Comparison of ENCODE assay signal across 1 cellular context in the genomic region with DNA sequence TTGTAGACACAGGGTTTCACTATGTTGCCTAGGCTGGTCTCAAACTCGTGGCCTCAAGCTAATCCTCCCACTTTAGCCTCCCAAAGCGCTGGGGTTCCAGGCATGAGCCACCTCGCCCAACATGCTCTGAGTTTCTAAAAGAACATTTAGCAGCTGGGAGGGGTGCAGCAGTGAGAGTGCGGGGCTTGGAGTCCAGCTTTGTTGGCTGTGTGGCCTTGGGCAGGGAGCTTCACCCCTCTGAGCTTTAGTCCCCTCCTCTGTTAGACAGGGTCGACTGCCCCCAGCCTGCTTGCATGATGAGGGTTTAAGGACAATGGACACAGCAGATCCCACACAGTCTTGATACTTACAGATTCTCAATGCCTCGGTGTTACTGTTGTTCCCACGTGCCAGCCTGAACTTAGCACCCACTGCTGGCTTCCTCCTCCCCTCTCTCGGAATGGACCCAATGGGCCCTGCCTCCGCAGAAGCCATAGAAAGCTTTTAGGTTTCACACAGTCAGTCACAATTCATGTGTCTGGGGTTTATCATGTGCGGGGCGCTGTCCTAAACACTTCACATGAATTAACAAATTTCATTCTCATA.
TF ChIP-seq lines count a peak whose summit lies in the region.

No MANE protein-coding gene starts in this region.

TF ChIP-seq in HepG2, 621 proteins besides CTCF, POLR2A, EP300 and RAD21 (continues in another document):
- TF ChIP-seq NAIF1 (CRISPR knock-in tag; IDR thresholded peaks at IDR 0.05; ENCODE audit: borderline replicate concordance), result peak; percentile 3; the same call in 1 of the 2 replicates
- TF ChIP-seq ZNF430 (CRISPR knock-in tag; IDR thresholded peaks at IDR 0.05), result no peak; the same call in 1 of the 2 replicates
- TF ChIP-seq ZFP36 (IDR thresholded peaks at IDR 0.05; ENCODE audit: borderline replicate concordance, low read depth, low read length, partially characterized antibody), result peak; percentile 87
- peak; percentile 24; the same call in 1 of the 2 replicates for TF ChIP-seq ZNF432 (CRISPR knock-in tag; IDR thresholded peaks at IDR 0.05; ENCODE audit: borderline replicate concordance)
- TF ChIP-seq ZNF431 (CRISPR knock-in tag; IDR thresholded peaks at IDR 0.05; ENCODE audit: borderline replicate concordance, low read depth), result 0 out of 2 replicates have a peak, but pooled peaks have one; percentile 75
- TF ChIP-seq ADNP (CRISPR knock-in tag; IDR thresholded peaks at IDR 0.05), result peak; percentile 96
- no peak for TF ChIP-seq ZC3H4 (CRISPR knock-in tag; IDR thresholded peaks at IDR 0.05; ENCODE audit: borderline replicate concordance)
- TF ChIP-seq ZNF720 (CRISPR knock-in tag; IDR thresholded peaks at IDR 0.05), result no peak
- TF ChIP-seq GFI1 (CRISPR knock-in tag; IDR thresholded peaks at IDR 0.05; ENCODE audit: borderline replicate concordance), result peak; percentile 45; the same call in 1 of the 2 replicates
- TF ChIP-seq, protein P1, sequence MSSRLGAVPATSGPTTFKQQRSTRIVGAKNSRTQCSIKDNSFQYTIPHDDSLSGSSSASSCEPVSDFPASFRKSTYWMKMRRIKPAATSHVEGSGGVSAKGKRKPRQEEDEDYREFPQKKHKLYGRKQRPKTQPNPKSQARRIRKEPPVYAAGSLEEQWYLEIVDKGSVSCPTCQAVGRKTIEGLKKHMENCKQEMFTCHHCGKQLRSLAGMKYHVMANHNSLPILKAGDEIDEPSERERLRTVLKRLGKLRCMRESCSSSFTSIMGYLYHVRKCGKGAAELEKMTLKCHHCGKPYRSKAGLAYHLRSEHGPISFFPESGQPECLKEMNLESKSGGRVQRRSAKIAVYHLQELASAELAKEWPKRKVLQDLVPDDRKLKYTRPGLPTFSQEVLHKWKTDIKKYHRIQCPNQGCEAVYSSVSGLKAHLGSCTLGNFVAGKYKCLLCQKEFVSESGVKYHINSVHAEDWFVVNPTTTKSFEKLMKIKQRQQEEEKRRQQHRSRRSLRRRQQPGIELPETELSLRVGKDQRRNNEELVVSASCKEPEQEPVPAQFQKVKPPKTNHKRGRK (CRISPR knock-in tag; IDR thresholded peaks at IDR 0.05), result peak; percentile 82; the same call in 1 of the 2 replicates
- no peak for TF ChIP-seq PITX1 (CRISPR knock-in tag; IDR thresholded peaks at IDR 0.05)
- peak; percentile 68; the same call in 1 of the 2 replicates for TF ChIP-seq ZNF296 (CRISPR knock-in tag; conservative IDR thresholded peaks at IDR 0.05)
- TF ChIP-seq MZF1 (CRISPR knock-in tag; IDR thresholded peaks at IDR 0.05; ENCODE audit: borderline replicate concordance), result no peak
- peak; percentile 100 for TF ChIP-seq ZNF768 (CRISPR knock-in tag; IDR thresholded peaks at IDR 0.05)
- TF ChIP-seq HIVEP1 (CRISPR knock-in tag; IDR thresholded peaks at IDR 0.05), result no peak
- TF ChIP-seq FOXA1 (IDR thresholded peaks at IDR 0.05), result no peak
- no peak for TF ChIP-seq FOXA1 (CRISPR knock-in tag; IDR thresholded peaks at IDR 0.05)
- peak; percentile 55; the same call in 1 of the 2 replicates for TF ChIP-seq EED (CRISPR knock-in tag; IDR thresholded peaks at IDR 0.05)
- peak; percentile 96 for TF ChIP-seq KDM1A (CRISPR knock-in tag; IDR thresholded peaks at IDR 0.05)
- TF ChIP-seq, protein P2, sequence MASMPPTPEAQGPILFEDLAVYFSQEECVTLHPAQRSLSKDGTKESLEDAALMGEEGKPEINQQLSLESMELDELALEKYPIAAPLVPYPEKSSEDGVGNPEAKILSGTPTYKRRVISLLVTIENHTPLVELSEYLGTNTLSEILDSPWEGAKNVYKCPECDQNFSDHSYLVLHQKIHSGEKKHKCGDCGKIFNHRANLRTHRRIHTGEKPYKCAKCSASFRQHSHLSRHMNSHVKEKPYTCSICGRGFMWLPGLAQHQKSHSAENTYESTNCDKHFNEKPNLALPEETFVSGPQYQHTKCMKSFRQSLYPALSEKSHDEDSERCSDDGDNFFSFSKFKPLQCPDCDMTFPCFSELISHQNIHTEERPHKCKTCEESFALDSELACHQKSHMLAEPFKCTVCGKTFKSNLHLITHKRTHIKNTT (CRISPR knock-in tag; IDR thresholded peaks at IDR 0.05), result no peak
- TF ChIP-seq ZNF839 (CRISPR knock-in tag; IDR thresholded peaks at IDR 0.05; ENCODE audit: borderline replicate concordance), result 0 out of 2 replicates have a peak, but pooled peaks have one; percentile 45
- TF ChIP-seq ZNF138 (CRISPR knock-in tag; IDR thresholded peaks at IDR 0.05; ENCODE audit: low read depth), result 0 out of 2 replicates have a peak, but pooled peaks have one; percentile 62
- TF ChIP-seq ZNF317 (CRISPR knock-in tag; IDR thresholded peaks at IDR 0.05), result 0 out of 2 replicates have a peak, but pooled peaks have one; percentile 37
- TF ChIP-seq ZNF10 (CRISPR knock-in tag; IDR thresholded peaks at IDR 0.05; ENCODE audit: borderline replicate concordance, low read depth), result no peak
- TF ChIP-seq, protein P3, sequence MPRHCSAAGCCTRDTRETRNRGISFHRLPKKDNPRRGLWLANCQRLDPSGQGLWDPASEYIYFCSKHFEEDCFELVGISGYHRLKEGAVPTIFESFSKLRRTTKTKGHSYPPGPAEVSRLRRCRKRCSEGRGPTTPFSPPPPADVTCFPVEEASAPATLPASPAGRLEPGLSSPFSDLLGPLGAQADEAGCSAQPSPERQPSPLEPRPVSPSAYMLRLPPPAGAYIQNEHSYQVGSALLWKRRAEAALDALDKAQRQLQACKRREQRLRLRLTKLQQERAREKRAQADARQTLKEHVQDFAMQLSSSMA (CRISPR knock-in tag; IDR thresholded peaks at IDR 0.05), result no peak
- TF ChIP-seq RORA (CRISPR knock-in tag; IDR thresholded peaks at IDR 0.05), result peak; percentile 75; the same call in 1 of the 2 replicates
- no peak for TF ChIP-seq SIN3A (IDR thresholded peaks at IDR 0.05; ENCODE audit: borderline replicate concordance, low read depth, low read length)
- TF ChIP-seq CAMTA2 (CRISPR knock-in tag; IDR thresholded peaks at IDR 0.05; ENCODE audit: borderline replicate concordance), result no peak; the same call in 1 of the 2 replicates
- TF ChIP-seq GABPA (IDR thresholded peaks at IDR 0.05; ENCODE audit: low read depth, low read length), result no peak
- TF ChIP-seq GABPA (CRISPR knock-in tag; IDR thresholded peaks at IDR 0.05; ENCODE audit: low read depth), result no peak
- no peak for TF ChIP-seq SMARCC2 (IDR thresholded peaks at IDR 0.05)
- no peak for TF ChIP-seq PCBP1 (IDR thresholded peaks at IDR 0.05; ENCODE audit: borderline replicate concordance, low read depth, low read length)
- no peak for TF ChIP-seq ZNF510 (CRISPR knock-in tag; IDR thresholded peaks at IDR 0.05; ENCODE audit: low read depth)
- no peak for TF ChIP-seq CBX2 (IDR thresholded peaks at IDR 0.05; ENCODE audit: low read depth, low read length)
- TF ChIP-seq CBX2 (CRISPR knock-in tag; IDR thresholded peaks at IDR 0.05; ENCODE audit: low read depth), result no peak
- no peak for TF ChIP-seq ZNF367 (CRISPR knock-in tag; IDR thresholded peaks at IDR 0.05; ENCODE audit: borderline replicate concordance)
- TF ChIP-seq, protein P4, sequence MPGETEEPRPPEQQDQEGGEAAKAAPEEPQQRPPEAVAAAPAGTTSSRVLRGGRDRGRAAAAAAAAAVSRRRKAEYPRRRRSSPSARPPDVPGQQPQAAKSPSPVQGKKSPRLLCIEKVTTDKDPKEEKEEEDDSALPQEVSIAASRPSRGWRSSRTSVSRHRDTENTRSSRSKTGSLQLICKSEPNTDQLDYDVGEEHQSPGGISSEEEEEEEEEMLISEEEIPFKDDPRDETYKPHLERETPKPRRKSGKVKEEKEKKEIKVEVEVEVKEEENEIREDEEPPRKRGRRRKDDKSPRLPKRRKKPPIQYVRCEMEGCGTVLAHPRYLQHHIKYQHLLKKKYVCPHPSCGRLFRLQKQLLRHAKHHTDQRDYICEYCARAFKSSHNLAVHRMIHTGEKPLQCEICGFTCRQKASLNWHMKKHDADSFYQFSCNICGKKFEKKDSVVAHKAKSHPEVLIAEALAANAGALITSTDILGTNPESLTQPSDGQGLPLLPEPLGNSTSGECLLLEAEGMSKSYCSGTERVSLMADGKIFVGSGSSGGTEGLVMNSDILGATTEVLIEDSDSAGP (CRISPR knock-in tag; IDR thresholded peaks at IDR 0.05; ENCODE audit: borderline replicate concordance), result no peak
- TF ChIP-seq, protein P5, sequence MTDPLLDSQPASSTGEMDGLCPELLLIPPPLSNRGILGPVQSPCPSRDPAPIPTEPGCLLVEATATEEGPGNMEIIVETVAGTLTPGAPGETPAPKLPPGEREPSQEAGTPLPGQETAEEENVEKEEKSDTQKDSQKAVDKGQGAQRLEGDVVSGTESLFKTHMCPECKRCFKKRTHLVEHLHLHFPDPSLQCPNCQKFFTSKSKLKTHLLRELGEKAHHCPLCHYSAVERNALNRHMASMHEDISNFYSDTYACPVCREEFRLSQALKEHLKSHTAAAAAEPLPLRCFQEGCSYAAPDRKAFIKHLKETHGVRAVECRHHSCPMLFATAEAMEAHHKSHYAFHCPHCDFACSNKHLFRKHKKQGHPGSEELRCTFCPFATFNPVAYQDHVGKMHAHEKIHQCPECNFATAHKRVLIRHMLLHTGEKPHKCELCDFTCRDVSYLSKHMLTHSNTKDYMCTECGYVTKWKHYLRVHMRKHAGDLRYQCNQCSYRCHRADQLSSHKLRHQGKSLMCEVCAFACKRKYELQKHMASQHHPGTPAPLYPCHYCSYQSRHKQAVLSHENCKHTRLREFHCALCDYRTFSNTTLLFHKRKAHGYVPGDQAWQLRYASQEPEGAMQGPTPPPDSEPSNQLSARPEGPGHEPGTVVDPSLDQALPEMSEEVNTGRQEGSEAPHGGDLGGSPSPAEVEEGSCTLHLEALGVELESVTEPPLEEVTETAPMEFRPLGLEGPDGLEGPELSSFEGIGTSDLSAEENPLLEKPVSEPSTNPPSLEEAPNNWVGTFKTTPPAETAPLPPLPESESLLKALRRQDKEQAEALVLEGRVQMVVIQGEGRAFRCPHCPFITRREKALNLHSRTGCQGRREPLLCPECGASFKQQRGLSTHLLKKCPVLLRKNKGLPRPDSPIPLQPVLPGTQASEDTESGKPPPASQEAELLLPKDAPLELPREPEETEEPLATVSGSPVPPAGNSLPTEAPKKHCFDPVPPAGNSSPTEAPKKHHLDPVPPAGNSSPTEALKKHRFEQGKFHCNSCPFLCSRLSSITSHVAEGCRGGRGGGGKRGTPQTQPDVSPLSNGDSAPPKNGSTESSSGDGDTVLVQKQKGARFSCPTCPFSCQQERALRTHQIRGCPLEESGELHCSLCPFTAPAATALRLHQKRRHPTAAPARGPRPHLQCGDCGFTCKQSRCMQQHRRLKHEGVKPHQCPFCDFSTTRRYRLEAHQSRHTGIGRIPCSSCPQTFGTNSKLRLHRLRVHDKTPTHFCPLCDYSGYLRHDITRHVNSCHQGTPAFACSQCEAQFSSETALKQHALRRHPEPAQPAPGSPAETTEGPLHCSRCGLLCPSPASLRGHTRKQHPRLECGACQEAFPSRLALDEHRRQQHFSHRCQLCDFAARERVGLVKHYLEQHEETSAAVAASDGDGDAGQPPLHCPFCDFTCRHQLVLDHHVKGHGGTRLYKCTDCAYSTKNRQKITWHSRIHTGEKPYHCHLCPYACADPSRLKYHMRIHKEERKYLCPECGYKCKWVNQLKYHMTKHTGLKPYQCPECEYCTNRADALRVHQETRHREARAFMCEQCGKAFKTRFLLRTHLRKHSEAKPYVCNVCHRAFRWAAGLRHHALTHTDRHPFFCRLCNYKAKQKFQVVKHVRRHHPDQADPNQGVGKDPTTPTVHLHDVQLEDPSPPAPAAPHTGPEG (CRISPR knock-in tag; IDR thresholded peaks at IDR 0.05), result no peak
- no peak for TF ChIP-seq ZMYM4 (CRISPR knock-in tag; IDR thresholded peaks at IDR 0.05)
- no peak for TF ChIP-seq ZSCAN9 (CRISPR knock-in tag; IDR thresholded peaks at IDR 0.05; ENCODE audit: borderline replicate concordance)
- TF ChIP-seq, protein P6, sequence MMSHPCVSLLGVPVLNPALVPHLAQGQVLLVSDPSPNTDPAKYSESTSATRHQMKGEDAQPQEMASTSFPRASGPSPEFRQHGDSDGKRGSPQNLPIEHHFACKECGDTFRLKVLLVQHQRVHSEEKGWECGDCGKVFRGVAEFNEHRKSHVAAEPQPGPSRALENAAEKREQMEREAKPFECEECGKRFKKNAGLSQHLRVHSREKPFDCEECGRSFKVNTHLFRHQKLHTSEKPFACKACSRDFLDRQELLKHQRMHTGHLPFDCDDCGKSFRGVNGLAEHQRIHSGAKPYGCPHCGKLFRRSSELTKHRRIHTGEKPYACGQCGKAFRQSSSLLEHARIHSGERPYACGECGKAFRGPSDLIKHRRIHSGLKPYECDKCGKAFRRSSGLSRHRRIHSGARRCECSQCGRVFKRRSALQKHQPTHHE (CRISPR knock-in tag; IDR thresholded peaks at IDR 0.05; ENCODE audit: borderline replicate concordance), result 0 out of 2 replicates have a peak, but pooled peaks have one; percentile 5
- TF ChIP-seq TOE1 (CRISPR knock-in tag; IDR thresholded peaks at IDR 0.05), result 0 out of 2 replicates have a peak, but pooled peaks have one; percentile 69
- TF ChIP-seq CHD4 (IDR thresholded peaks at IDR 0.05; ENCODE audit: borderline replicate concordance, low read length), result peak; percentile 87
- peak; percentile 95 for TF ChIP-seq ZSCAN25 (CRISPR knock-in tag; IDR thresholded peaks at IDR 0.05)
- TF ChIP-seq ZNF558 (CRISPR knock-in tag; IDR thresholded peaks at IDR 0.05; ENCODE audit: borderline replicate concordance), result peak; percentile 30
- TF ChIP-seq, protein P7, sequence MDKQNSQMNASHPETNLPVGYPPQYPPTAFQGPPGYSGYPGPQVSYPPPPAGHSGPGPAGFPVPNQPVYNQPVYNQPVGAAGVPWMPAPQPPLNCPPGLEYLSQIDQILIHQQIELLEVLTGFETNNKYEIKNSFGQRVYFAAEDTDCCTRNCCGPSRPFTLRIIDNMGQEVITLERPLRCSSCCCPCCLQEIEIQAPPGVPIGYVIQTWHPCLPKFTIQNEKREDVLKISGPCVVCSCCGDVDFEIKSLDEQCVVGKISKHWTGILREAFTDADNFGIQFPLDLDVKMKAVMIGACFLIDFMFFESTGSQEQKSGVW (CRISPR knock-in tag; IDR thresholded peaks at IDR 0.05; ENCODE audit: borderline replicate concordance), result peak; percentile 31; the same call in 1 of the 2 replicates
- TF ChIP-seq CCDC6 (CRISPR knock-in tag; IDR thresholded peaks at IDR 0.05), result peak; percentile 4; the same call in 1 of the 2 replicates
- TF ChIP-seq CENPT (CRISPR knock-in tag; IDR thresholded peaks at IDR 0.05; ENCODE audit: low read depth), result peak; percentile 77
- TF ChIP-seq ARID2 (CRISPR knock-in tag; IDR thresholded peaks at IDR 0.05; ENCODE audit: borderline replicate concordance), result no peak; the same call in 1 of the 2 replicates
- peak; percentile 1; the same call in 1 of the 2 replicates for TF ChIP-seq ZSCAN30 (CRISPR knock-in tag; IDR thresholded peaks at IDR 0.05)
- TF ChIP-seq MYNN (CRISPR knock-in tag; IDR thresholded peaks at IDR 0.05; ENCODE audit: low read depth), result no peak
- TF ChIP-seq, protein P8, sequence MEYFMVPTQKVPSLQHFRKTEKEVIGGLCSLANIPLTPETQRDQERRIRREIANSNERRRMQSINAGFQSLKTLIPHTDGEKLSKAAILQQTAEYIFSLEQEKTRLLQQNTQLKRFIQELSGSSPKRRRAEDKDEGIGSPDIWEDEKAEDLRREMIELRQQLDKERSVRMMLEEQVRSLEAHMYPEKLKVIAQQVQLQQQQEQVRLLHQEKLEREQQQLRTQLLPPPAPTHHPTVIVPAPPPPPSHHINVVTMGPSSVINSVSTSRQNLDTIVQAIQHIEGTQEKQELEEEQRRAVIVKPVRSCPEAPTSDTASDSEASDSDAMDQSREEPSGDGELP (IDR thresholded peaks at IDR 0.05; ENCODE audit: borderline replicate concordance, low read depth), result no peak
- TF ChIP-seq ZNF674 (CRISPR knock-in tag; IDR thresholded peaks at IDR 0.05; ENCODE audit: low read depth), result no peak
- TF ChIP-seq ZNF564 (CRISPR knock-in tag; IDR thresholded peaks at IDR 0.05), result no peak
